34 cellular contexts compared by ENCODE assay signal in the genomic region with DNA sequence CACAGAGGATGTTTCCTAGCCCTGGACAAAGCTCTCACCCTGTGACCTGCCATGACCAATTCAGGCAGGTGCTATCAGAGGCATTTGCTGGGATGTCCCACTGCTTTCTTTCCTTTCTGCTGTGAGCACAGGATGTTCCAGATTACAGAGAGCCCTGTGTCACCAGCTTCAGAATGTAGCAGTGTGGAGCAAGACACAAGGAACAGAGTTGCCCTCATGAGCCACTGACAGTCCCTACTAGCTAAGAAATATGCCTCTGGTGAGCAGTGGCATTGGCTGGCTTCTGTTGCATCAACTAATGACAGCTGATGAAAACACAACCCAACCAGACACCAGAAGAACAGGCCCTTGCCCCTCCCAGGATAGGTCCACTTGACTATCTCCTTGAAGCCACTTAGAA.
"Had no signal": no experiment of that assay in that cellular context is flagged by ENCODE, and none has a peak within 500 bp of the region (broad histone marks: within the 10 kb centered on the region; RNA-seq: fewer than 3 reads in every experiment).

No MANE protein-coding gene starts in this region.

- H3K9me3 ChIP-seq: MG63 had no signal

- H3K4me2 ChIP-seq: KMS-11 had no signal

- H3K27ac ChIP-seq: KMS-11 had no signal

- H3K27me3 ChIP-seq: MG63 had no signal

- DNase-seq: Karpas-422, Kasumi-1, KG1, MG63, MM.1S, MV-4-11, NCI-H1048, NCI-H1092, NCI-H1092 treated with DMSO at 0.1 percent for 48 hours, NCI-H1105, NCI-H1105 treated with DMSO at 0.1 percent for 48 hours, NCI-H1417, NCI-H1417 treated with DMSO at 0.1 percent for 48 hours, NCI-H1436, NCI-H1436 treated with DMSO at 0.1 percent for 48 hours, NCI-H146, NCI-H1694, NCI-H1694 treated with DMSO at 0.1 percent for 48 hours, NCI-H187, NCI-H187 treated with DMSO at 0.1 percent for 48 hours, NCI-H1930, NCI-H2029, NCI-H2029 treated with DMSO at 0.1 percent for 48 hours, NCI-H2081, NCI-H2081 treated with DMSO at 0.1 percent for 48 hours, NCI-H2107, NCI-H2171, NCI-H2171 treated with DMSO at 0.1 percent for 48 hours, NCI-H2227 treated with DMSO at 0.1 percent for 48 hours, NCI-H226, NCI-H345, NCI-H446, NCI-H446 treated with DMSO at 0.1 percent for 48 hours had no signal

- H3K36me3 ChIP-seq: MG63 had no signal

- H3K4me3 ChIP-seq: MG63 had no signal

- H3K9ac ChIP-seq: KMS-11 had no signal
